In the genomic region with DNA sequence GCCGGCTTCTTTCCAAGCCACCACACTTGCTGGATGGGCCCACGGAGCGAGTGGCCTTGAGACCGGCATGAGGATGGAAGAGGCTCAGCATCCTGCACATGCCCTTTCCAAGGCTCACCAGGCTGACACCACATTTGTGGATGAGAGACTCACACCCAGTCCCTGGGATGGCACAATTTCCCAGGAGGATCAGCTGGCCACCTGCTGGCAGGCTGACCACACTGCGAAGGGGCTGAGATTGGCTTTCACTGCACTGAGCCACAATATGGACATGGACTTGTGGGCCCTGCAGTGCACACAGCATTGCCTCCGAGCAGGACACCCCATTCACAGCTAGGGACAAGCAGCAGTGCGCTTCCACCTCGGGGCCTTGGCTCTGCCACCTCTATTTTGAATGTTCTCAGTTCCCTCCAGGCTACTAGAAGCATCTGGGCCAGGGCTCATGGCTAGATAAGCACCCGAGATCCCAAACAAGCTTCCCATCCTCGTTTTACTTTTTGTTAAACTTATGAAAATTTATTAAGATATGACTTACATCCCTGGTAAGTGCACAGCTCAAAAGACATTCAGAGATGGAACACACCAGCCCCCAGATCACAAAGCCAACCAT, we compare ENCODE assay signal across 8 cellular contexts. TPM values are rescaled to one million over a fixed set of nuclear protein-coding genes. Genes with fewer than 3 reads are reported as not detected.
DNase-seq lines count a peak whose midpoint lies in the region; ATAC-seq and TF ChIP-seq lines count a peak whose summit lies in the region.

No MANE protein-coding gene starts in this region.

- no peaks in the 10 kb centered on the region for H3K36me3 ChIP-seq in Panc1 (ENCODE audit: control insufficient read depth, insufficient read depth, low read length)

- H3K4me1 ChIP-seq in Panc1 (ENCODE audit: control insufficient read depth, insufficient read depth, low read length): no peaks in the 10 kb centered on the region

- intact Hi-C loops in Panc1 (cut with micrococcal nuclease; ENCODE audit: unreplicated experiment): no loop called here

- in situ Hi-C loops in Panc1 (cut with HindIII; ENCODE audit: low pct_unique_long_range_greater_than_20kb, low sequenced_read_pairs): no loop called here

- H3K9me3 Mint-ChIP-seq in progenitor cell of endocrine pancreas (ENCODE audit: low read depth): no peaks in the 10 kb centered on the region

- CTCF ChIA-PET in Panc1 (lab: Charles Lee): interaction anchor here (0.6 to 1.5 kb wide), 2 partner anchors 28 to 194 kb away, joined by 3 read pairs; no protein-coding TSS in a partner anchor

- POLR2A ChIA-PET in Panc1 (lab: Charles Lee): no interaction called here

- H3K27ac Mint-ChIP-seq in progenitor cell of endocrine pancreas: no peak overlapping the region

- ATAC-seq in Panc1: peak; percentile 95
- no peak for ATAC-seq in GM21390 (IDR thresholded peaks at IDR 0.05; ENCODE audit: unreplicated experiment)
- ATAC-seq in GM21786 (IDR thresholded peaks at IDR 0.05; ENCODE audit: unreplicated experiment): no peak

- DNase-seq in NOMO-1 treated with dmso at 0.1 percent for 144 hours (lab: John Stamatoyannopoulos, UW; ENCODE audit: unreplicated experiment) (peak; percentile 3), NOMO-1 (lab: John Stamatoyannopoulos, UW; ENCODE audit: unreplicated experiment in 2 of 2) (no peak), Panc1 (ENCODE audit: low read depth, low spot score) (no peak), fibroblast of peridontal ligament (ENCODE audit: extremely low read depth) (peak; percentile 12), progenitor cell of endocrine pancreas (ENCODE audit: low spot score, unreplicated experiment) (peak; percentile 32), NCI-H2196 treated with DMSO at 0.1 percent for 48 hours (lab: John Stamatoyannopoulos, UW; ENCODE audit: unreplicated experiment) (no peak)

- H3K9me3 ChIP-seq in Panc1 (ENCODE audit: control insufficient read depth, insufficient read depth, low read depth, low read length): no peaks in the 10 kb centered on the region

- no peaks in the 10 kb centered on the region for H3K36me3 Mint-ChIP-seq in progenitor cell of endocrine pancreas (ENCODE audit: insufficient read depth)

- H3K27me3 ChIP-seq in Panc1 (ENCODE audit: control insufficient read depth, insufficient read depth, low read length): no peaks in the 10 kb centered on the region

- no peak overlapping the region for H3K4me3 ChIP-seq in Panc1 (ENCODE audit: low read depth in 2 of 2, low read length in 2 of 2)

- BruUV-seq in Panc1 (replicated peaks; lab: Mats Ljungman, UMichigan): no TSS peak

- no peaks in the 10 kb centered on the region for H3K27me3 Mint-ChIP-seq in progenitor cell of endocrine pancreas

- H3K4me3 Mint-ChIP-seq in progenitor cell of endocrine pancreas (ENCODE audit: low read depth): no peak overlapping the region

- TF ChIP-seq CTCF in Panc1 (IDR thresholded peaks at IDR 0.05) (peak; percentile 84), progenitor cell of endocrine pancreas (IDR thresholded peaks at IDR 0.05; ENCODE audit: unreplicated experiment) (peak; percentile 74)

- no peaks in the 10 kb centered on the region for H3K4me1 Mint-ChIP-seq in progenitor cell of endocrine pancreas (ENCODE audit: low read depth)

- H3K27ac ChIP-seq in Panc1 (ENCODE audit: low read length): no peak overlapping the region

RNA-seq across cellular contexts. Expression of gene KSR1, which starts 25.3 kb away (rescaled TPM):
- total RNA-seq in Panc1 (2021; ENCODE audit: unreplicated experiment): 21.7 TPM
- polyA plus RNA-seq in Panc1 (2012; ENCODE audit: insufficient read length): 12.7 TPM
- 66.2 and 70.1 TPM in 2 replicates for total RNA-seq in progenitor cell of endocrine pancreas

Comparison
In these comparisons a context has a peak if more than half of its experiments do, and no peak if none do; other contexts are left out.
1. DNase-seq: peak in NOMO-1 treated with dmso at 0.1 percent for 144 hours (single experiment), fibroblast of peridontal ligament (single experiment) and progenitor cell of endocrine pancreas (single experiment); none in NOMO-1 (0 of 2), Panc1 (single experiment) and NCI-H2196 treated with DMSO at 0.1 percent for 48 hours (single experiment).